8 cellular contexts compared by ENCODE assay signal in the genomic region with DNA sequence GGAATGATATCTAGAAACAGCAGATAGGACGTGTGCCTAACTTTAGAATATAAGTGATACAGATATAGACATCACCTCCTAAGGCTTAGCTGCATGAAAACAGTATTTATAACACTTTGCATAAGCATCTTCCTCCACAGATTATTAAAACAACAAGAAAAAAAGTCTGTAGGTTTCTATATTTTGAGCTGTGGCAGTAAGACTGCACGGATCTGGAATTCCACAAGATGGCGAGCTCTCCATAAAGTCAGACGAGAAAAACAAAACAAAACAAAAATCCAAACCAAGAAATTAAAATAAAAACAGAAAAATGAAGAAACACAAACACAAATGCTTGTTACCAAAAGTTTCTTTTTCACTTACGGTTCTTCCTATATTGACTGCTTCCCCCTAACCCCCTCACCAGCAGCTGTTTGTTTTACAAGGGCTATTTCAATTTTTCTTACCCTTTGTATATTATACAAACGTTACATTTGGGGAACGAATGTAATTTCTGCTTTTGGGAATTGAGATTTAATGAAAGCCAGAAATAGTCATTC.
DNase-seq lines count a peak whose midpoint lies in the region; ATAC-seq and TF ChIP-seq lines count a peak whose summit lies in the region.

No MANE protein-coding gene starts in this region.

- no peaks in the 10 kb centered on the region for H3K36me3 Mint-ChIP-seq in chondrocyte (ENCODE audit: low read depth)

- H3K4me3 ChIP-seq in H7 (ENCODE audit: insufficient read depth, low read depth, low read length), result no peak overlapping the region

- no peaks in the 10 kb centered on the region for H3K27me3 Mint-ChIP-seq in chondrocyte (ENCODE audit: low read depth)

- peak; percentile 93 for TF ChIP-seq CTCF in chondrocyte (IDR thresholded peaks at IDR 0.05)

- no peaks in the 10 kb centered on the region for H3K36me3 ChIP-seq in H7 (replicated peaks; ENCODE audit: control insufficient read depth, insufficient read depth, low read length)

- ATAC-seq in GM19395 (IDR thresholded peaks at IDR 0.05; ENCODE audit: unreplicated experiment), result peak; percentile 42

- H3K4me1 Mint-ChIP-seq in chondrocyte (ENCODE audit: low read depth), result peaks cover 52% of the 10 kb centered on the region

- peak overlapping the region; percentile 54 for H3K4me3 Mint-ChIP-seq in chondrocyte (ENCODE audit: unreplicated experiment)

- H3K27ac Mint-ChIP-seq in chondrocyte (ENCODE audit: unreplicated experiment), result peak overlapping the region; percentile 99

- in situ Hi-C loops in Caki2 (cut with HindIII; ENCODE audit: low pct_unique_long_range_greater_than_20kb, low sequenced_read_pairs), result no loop called here

- no peaks in the 10 kb centered on the region for H3K27me3 ChIP-seq in H7 (ENCODE audit: control insufficient read depth, insufficient read depth, low read length)

- DNase-seq in Caki2 (ENCODE audit: low read depth), result peak; percentile 60
- DNase-seq in NCI-H345 treated with DMSO at 0.1 percent for 48 hours (lab: John Stamatoyannopoulos, UW; ENCODE audit: unreplicated experiment), result peak; percentile 16
- DNase-seq in chondrocyte (ENCODE audit: low spot score), result no peak
- DNase-seq in mucosa of gallbladder (ENCODE audit: low spot score), result peak; percentile 37
- DNase-seq in NCI-H524 treated with DMSO at 0.1 percent for 48 hours (lab: John Stamatoyannopoulos, UW), result no peak
- DNase-seq in stimulated activated CD4-positive, alpha-beta T cell treated with anti-CD3 and anti-CD28 coated beads, Interleukin-4, amount 100 ng/mL, for 24 hours, result no peak
- DNase-seq in H7, result no peak

- H3K9me3 Mint-ChIP-seq in chondrocyte (ENCODE audit: low read depth), result no peaks in the 10 kb centered on the region

Comparison
In these comparisons a context has a peak if more than half of its experiments do, and no peak if none do; other contexts are left out.
1. DNase-seq: peak in Caki2 (single experiment), NCI-H345 treated with DMSO at 0.1 percent for 48 hours (single experiment) and mucosa of gallbladder (single experiment); none in chondrocyte (single experiment), NCI-H524 treated with DMSO at 0.1 percent for 48 hours (single experiment), stimulated activated CD4-positive, alpha-beta T cell treated with anti-CD3 and anti-CD28 coated beads, Interleukin-4, amount 100 ng/mL, for 24 hours (single experiment) and H7 (single experiment).